8 cellular contexts compared by ENCODE assay signal in genomic region chr10:122051609-122052385, GRCh38.
DNase-seq lines count a peak whose midpoint lies in the region; ATAC-seq and TF ChIP-seq lines count a peak whose summit lies in the region.

No MANE protein-coding gene starts in this region.

- H3K27ac ChIP-seq in A673 (ENCODE audit: low read depth, low read length, poor library complexity, severe bottlenecking) (no peak overlapping the region), brain microvascular endothelial cell (no peak overlapping the region), vagina (peak overlapping the region; percentile 48)

- intact Hi-C loops in A673 (cut with micrococcal nuclease; ENCODE audit: unreplicated experiment): no loop called here
- intact Hi-C loops in vagina (cut with DNase I): loop anchor here (2.0 to 10.0 kb wide), 2 partner anchors 61 to 123 kb away; no protein-coding TSS in a partner anchor

- ATAC-seq in left lobe of liver: peak; percentile 71
- no peak for ATAC-seq in activated naive CD4-positive, alpha-beta T cell treated with anti-CD3 and anti-CD28 coated beads, Interleukin-2, amount 50 U/mL, for 72 hours

- no peak overlapping the region for H3K4me3 ChIP-seq in A673 (ENCODE audit: low read depth, low read length, poor library complexity, severe bottlenecking)
- no peak overlapping the region for H3K4me3 ChIP-seq in brain microvascular endothelial cell (ENCODE audit: low read depth, low read length)
- no peak overlapping the region for H3K4me3 ChIP-seq in vagina

- H3K4me1 ChIP-seq in A673 (ENCODE audit: insufficient read depth, low read length, poor library complexity, severe bottlenecking): no peaks in the 10 kb centered on the region
- H3K4me1 ChIP-seq in vagina: peaks cover 35% of the 10 kb centered on the region

- TF ChIP-seq CTCF in A673 (conservative IDR thresholded peaks at IDR 0.05; ENCODE audit: low read depth, low read length): peak; percentile 66
- peak; percentile 85 for TF ChIP-seq CTCF in brain microvascular endothelial cell (IDR thresholded peaks at IDR 0.05; ENCODE audit: low read depth, low read length, missing control alignments)
- TF ChIP-seq CTCF in vagina (IDR thresholded peaks at IDR 0.05): peak in 2 of 3 experiments; percentile 31 to 40

- in situ Hi-C loops in brain microvascular endothelial cell (cut with HindIII; ENCODE audit: low pct_ligation_motif_present, low sequenced_read_pairs): no loop called here

- TF ChIP-seq POLR2A in vagina (IDR thresholded peaks at IDR 0.05): no peak

- no peaks in the 10 kb centered on the region for H3K36me3 ChIP-seq in A673 (ENCODE audit: insufficient read depth, low read length, poor library complexity, severe bottlenecking)
- no peaks in the 10 kb centered on the region for H3K36me3 ChIP-seq in brain microvascular endothelial cell (replicated peaks)
- no peaks in the 10 kb centered on the region for H3K36me3 ChIP-seq in vagina

- no TSS peak for BruUV-seq in A673 (replicated peaks; lab: Mats Ljungman, UMichigan)

- DNase-seq in A673 (ENCODE audit: low spot score): peak; percentile 63
- peak; percentile 84 for DNase-seq in HT-29 (ENCODE audit: low spot score)
- DNase-seq in brain microvascular endothelial cell: peak; percentile 54
- DNase-seq in left lobe of liver (ENCODE audit: low spot score): no peak
- no peak for DNase-seq in vagina (ENCODE audit: extremely low spot score in 2 of 2)
- DNase-seq in central memory CD4-positive, alpha-beta T cell: no peak
- no peak for DNase-seq in activated naive CD4-positive, alpha-beta T cell treated with anti-CD3 and anti-CD28 coated beads, Interleukin-2, amount 50 U/mL, for 72 hours (ENCODE audit: low spot score in 2 of 2)
- DNase-seq in NCI-H2081 treated with DMSO at 0.1 percent for 48 hours (lab: John Stamatoyannopoulos, UW): no peak

- no peaks in the 10 kb centered on the region for H3K36me3 Mint-ChIP-seq in activated naive CD4-positive, alpha-beta T cell treated with anti-CD3 and anti-CD28 coated beads, Interleukin-2, amount 50 U/mL, for 72 hours

- H3K9me3 ChIP-seq in A673 (ENCODE audit: low read depth, low read length, poor library complexity, severe bottlenecking) (no peaks in the 10 kb centered on the region), vagina (no peaks in the 10 kb centered on the region)

- CTCF ChIA-PET in A673 (lab: Charles Lee): interaction anchor here (0.6 to 0.7 kb wide), 7 partner anchors 10 to 1276 kb away, joined by 3 to 13 read pairs (median 9); no protein-coding TSS in a partner anchor

- no peak overlapping the region for H3K27ac Mint-ChIP-seq in activated naive CD4-positive, alpha-beta T cell treated with anti-CD3 and anti-CD28 coated beads, Interleukin-2, amount 50 U/mL, for 72 hours

- H3K27me3 ChIP-seq in A673 (replicated peaks; ENCODE audit: insufficient read depth, low read depth, low read length, poor library complexity): no peaks in the 10 kb centered on the region
- H3K27me3 ChIP-seq in brain microvascular endothelial cell (replicated peaks): no peaks in the 10 kb centered on the region
- no peaks in the 10 kb centered on the region for H3K27me3 ChIP-seq in vagina

- POLR2A ChIA-PET in A673 (lab: Charles Lee; ENCODE audit: low non-redundant PET): no interaction called here

- no peaks in the 10 kb centered on the region for H3K9me3 Mint-ChIP-seq in activated naive CD4-positive, alpha-beta T cell treated with anti-CD3 and anti-CD28 coated beads, Interleukin-2, amount 50 U/mL, for 72 hours

Comparison
In these comparisons a context has a peak if more than half of its experiments do, and no peak if none do; other contexts are left out.
1. DNase-seq: peak in A673 (single experiment), HT-29 (single experiment) and brain microvascular endothelial cell (single experiment); none in left lobe of liver (single experiment), vagina (0 of 2), central memory CD4-positive, alpha-beta T cell (single experiment), activated naive CD4-positive, alpha-beta T cell treated with anti-CD3 and anti-CD28 coated beads, Interleukin-2, amount 50 U/mL, for 72 hours (0 of 2) and NCI-H2081 treated with DMSO at 0.1 percent for 48 hours (single experiment).
2. Peak in every context shown above with its lines, with median percentiles within 50 percentile points of each other: CTCF ChIP-seq.